In genomic region chr1:38029725-38030511, GRCh38 we compare ENCODE assay signal across 8 cellular contexts. TPM values are rescaled to one million over a fixed set of nuclear protein-coding genes. Genes with fewer than 3 reads are reported as not detected.
A peak's percentile ranks its signal among the peaks of the same experiment; 100 is the strongest.
DNase-seq lines count a peak whose midpoint lies in the region; ATAC-seq and TF ChIP-seq lines count a peak whose summit lies in the region.

No MANE protein-coding gene starts in this region.

- H3K4me1 ChIP-seq in right atrium auricular region = peaks cover 0 to 28% of the 10 kb centered on the region in 2 donors
- peaks cover 42% of the 10 kb centered on the region for H3K4me1 ChIP-seq in HUES6 (ENCODE audit: control insufficient read depth, insufficient read depth, low read length)
- H3K4me1 ChIP-seq in osteoblast (ENCODE audit: insufficient read depth, low read length) = peaks cover 29% of the 10 kb centered on the region

- H3K4me3 Mint-ChIP-seq in activated B cell treated with CpG ODN at 0.5 μM for 24 hours = peak overlapping the region; percentile 35

- H3K9me3 Mint-ChIP-seq in activated B cell treated with CpG ODN at 0.5 μM for 24 hours = no peaks in the 10 kb centered on the region

- peak; percentile 53 for ATAC-seq in Right ventricle myocardium inferior
- ATAC-seq in activated B cell treated with CpG ODN at 0.5 μM for 24 hours (ENCODE audit: low read depth) = peak; percentile 64

- peaks cover 12% of the 10 kb centered on the region for H3K36me3 Mint-ChIP-seq in activated B cell treated with CpG ODN at 0.5 μM for 24 hours (ENCODE audit: low read depth)

- peak overlapping the region; percentile 78 for H3K4me2 ChIP-seq in osteoblast (ENCODE audit: insufficient read depth, low read length)

- no peaks in the 10 kb centered on the region for H3K27me3 Mint-ChIP-seq in activated B cell treated with CpG ODN at 0.5 μM for 24 hours

- intact Hi-C loops in Right ventricle myocardium inferior (cut with DNase I) (loop anchor here (5.0 kb wide), 1 partner anchor 807 kb away; no protein-coding TSS in a partner anchor), activated B cell treated with CpG ODN at 0.5 μM for 24 hours (cut with micrococcal nuclease) (loop anchor here (1.0 to 5.0 kb wide), 2 partner anchors 122 to 445 kb away; no protein-coding TSS in a partner anchor)

- peak overlapping the region; percentile 50 for H3K27ac Mint-ChIP-seq in activated B cell treated with CpG ODN at 0.5 μM for 24 hours

- POLR2A ChIA-PET in activated B cell treated with CpG ODN at 0.5 μM for 24 hours (lab: Charles Lee) = interaction anchor here (0.6 to 1.9 kb wide), 7 partner anchors 17 to 1376 kb away, joined by 3 to 9 read pairs (median 3); partner anchors contain the start of gene POU3F1

- H3K36me3 ChIP-seq in right atrium auricular region = peaks cover 13% of the 10 kb centered on the region
- peaks cover 16% of the 10 kb centered on the region for H3K36me3 ChIP-seq in HUES6 (ENCODE audit: control insufficient read depth, insufficient read depth, low read length)
- H3K36me3 ChIP-seq in osteoblast (ENCODE audit: insufficient read depth, low read length) = peaks cover 14% of the 10 kb centered on the region

- no peak overlapping the region for H3K4me3 ChIP-seq in right atrium auricular region
- H3K4me3 ChIP-seq in HUES6 (ENCODE audit: low read depth, low read length) = 0 out of 2 replicates have a peak overlapping the region, but pooled peaks have one; percentile 5
- peak overlapping the region; percentile 12 for H3K4me3 ChIP-seq in epithelial cell of proximal tubule (ENCODE audit: low read depth, low read length)
- peak overlapping the region; percentile 54 for H3K4me3 ChIP-seq in osteoblast (ENCODE audit: insufficient read depth, low read length)

- H3K4me1 Mint-ChIP-seq in activated B cell treated with CpG ODN at 0.5 μM for 24 hours = peaks cover 39% of the 10 kb centered on the region

- TF ChIP-seq CTCF in right atrium auricular region (IDR thresholded peaks at IDR 0.05) = no peak
- no peak for TF ChIP-seq CTCF in activated B cell treated with CpG ODN at 0.5 μM for 24 hours (IDR thresholded peaks at IDR 0.05)
- TF ChIP-seq CTCF in epithelial cell of proximal tubule (conservative IDR thresholded peaks at IDR 0.05; ENCODE audit: low read depth, low read length) = no peak
- TF ChIP-seq CTCF in osteoblast (IDR thresholded peaks at IDR 0.05; ENCODE audit: extremely low read depth, low read depth, low read length) = no peak

- no peaks in the 10 kb centered on the region for H3K79me2 ChIP-seq in osteoblast (ENCODE audit: insufficient read depth, low read length)

- DNase-seq in Right ventricle myocardium inferior (ENCODE audit: missing footprints) (no peak), right atrium auricular region (ENCODE audit: low spot score) (no peak), activated B cell treated with CpG ODN at 0.5 μM for 24 hours (peak; percentile 33), epithelial cell of proximal tubule (ENCODE audit: low read depth) (no peak), osteoblast (ENCODE audit: insufficient read length, low spot score, missing footprints) (peak; percentile 95), GOT3 (lab: John Stamatoyannopoulos, UW) (no peak), AML-193 (lab: John Stamatoyannopoulos, UW) (no peak)

- H4K20me1 ChIP-seq in osteoblast (ENCODE audit: insufficient read depth, low read length) = peaks cover 6% of the 10 kb centered on the region

- H2AFZ ChIP-seq in osteoblast (ENCODE audit: low read length) = peak overlapping the region; percentile 41

- no peaks in the 10 kb centered on the region for H3K27me3 ChIP-seq in right atrium auricular region
- H3K27me3 ChIP-seq in HUES6 (ENCODE audit: control insufficient read depth, insufficient read depth, low read length) = no peaks in the 10 kb centered on the region
- H3K27me3 ChIP-seq in osteoblast (ENCODE audit: insufficient read depth, low read length) = no peaks in the 10 kb centered on the region

- H3K27ac ChIP-seq in right atrium auricular region (peak overlapping the region in 1 of 2 donors; percentile 44), HUES6 (ENCODE audit: low read depth, low read length) (peak overlapping the region; percentile 44; the same call in 1 of the 2 replicates), osteoblast (ENCODE audit: low read depth, low read length) (peak overlapping the region; percentile 12)

- H3K9me3 ChIP-seq in right atrium auricular region (no peaks in the 10 kb centered on the region), HUES6 (ENCODE audit: control insufficient read depth, insufficient read depth, low read depth, low read length) (no peaks in the 10 kb centered on the region), osteoblast (ENCODE audit: low read depth, low read length) (no peaks in the 10 kb centered on the region)

- H3K9ac ChIP-seq in HUES6 (ENCODE audit: low read length) = peak overlapping the region; percentile 38

- CTCF ChIA-PET in activated B cell treated with CpG ODN at 0.5 μM for 24 hours (lab: Charles Lee) = interaction anchor here (0.7 to 5.4 kb wide), 4 partner anchors 7 to 42 kb away, joined by 3 to 43 read pairs (median 4); no protein-coding TSS in a partner anchor

RNA-seq across cellular contexts. Expression of gene POU3F1, which starts 16.7 kb away (rescaled TPM):
- total RNA-seq in Right ventricle myocardium inferior (0.11 TPM), right atrium auricular region (not detected), activated B cell treated with CpG ODN at 0.5 μM for 24 hours (6.1 and 6.2 TPM in 2 replicates), epithelial cell of proximal tubule (not detected in 2 replicates), osteoblast (under 0.01 TPM in 2 replicates)

RNA-seq across cellular contexts. Expression of gene UTP11, which starts 17.4 kb away (rescaled TPM):
- total RNA-seq in Right ventricle myocardium inferior = 42.3 TPM
- total RNA-seq in right atrium auricular region = 10 to 100 TPM; 29.2 to 53.7 TPM
- total RNA-seq in activated B cell treated with CpG ODN at 0.5 μM for 24 hours = 26.1 and 28.6 TPM in 2 replicates
- 49.2 and 60.5 TPM in 2 replicates for total RNA-seq in epithelial cell of proximal tubule
- 38.7 and 39.8 TPM in 2 replicates for total RNA-seq in osteoblast

RNA-seq across cellular contexts. Expression of gene FHL3, which starts 24.6 kb away (rescaled TPM):
- total RNA-seq in Right ventricle myocardium inferior (20.2 TPM), right atrium auricular region (10 to 100 TPM in 1 of 2 donors, 1 to 10 TPM in 1; 8.0 to 16.0 TPM), activated B cell treated with CpG ODN at 0.5 μM for 24 hours (1.4 and 1.6 TPM in 2 replicates), epithelial cell of proximal tubule (14.2 and 24.5 TPM in 2 replicates), osteoblast (21.4 and 25.6 TPM in 2 replicates)

RNA-seq across cellular contexts. Expression of gene SF3A3, which starts 40.1 kb away (rescaled TPM):
- 26.9 TPM for total RNA-seq in Right ventricle myocardium inferior
- total RNA-seq in right atrium auricular region = 10 to 100 TPM; 20.4 to 22.1 TPM
- total RNA-seq in activated B cell treated with CpG ODN at 0.5 μM for 24 hours = 82.4 and 90.5 TPM in 2 replicates
- 77.0 and 86.9 TPM in 2 replicates for total RNA-seq in epithelial cell of proximal tubule
- total RNA-seq in osteoblast = 68.7 and 76.7 TPM in 2 replicates

Comparison
In these comparisons a context has a peak if more than half of its experiments do, and no peak if none do; other contexts are left out.
1. DNase-seq: peak in activated B cell treated with CpG ODN at 0.5 μM for 24 hours (single experiment) and osteoblast (single experiment); none in Right ventricle myocardium inferior (single experiment), right atrium auricular region (single experiment), epithelial cell of proximal tubule (single experiment), GOT3 (single experiment) and AML-193 (0 of 2).
2. H3K4me3 ChIP-seq: peak in HUES6 (single experiment), epithelial cell of proximal tubule (single experiment) and osteoblast (single experiment); none in right atrium auricular region (0 of 2).